In genomic region chr3:42114130-42114529, GRCh38 we compare ENCODE assay signal across 22 cellular contexts. TPM values are rescaled to one million over a fixed set of nuclear protein-coding genes. Genes with fewer than 3 reads are reported as not detected.
DNase-seq lines count a peak whose midpoint lies in the region; TF ChIP-seq lines count a peak whose summit lies in the region.
"Had no signal": no experiment of that assay in that cellular context is flagged by ENCODE, and none has a peak within 500 bp of the region (broad histone marks: within the 10 kb centered on the region; RNA-seq: fewer than 3 reads in every experiment).

No MANE protein-coding gene starts in this region.

- peaks cover 2% of the 10 kb centered on the region for H3K36me3 Mint-ChIP-seq in IgD-negative memory B cell
- H3K36me3 Mint-ChIP-seq in dendritic cell treated with granulocyte-macrophage colony-stimulating factor and Interleukin-4, amounts not matched to agents 40 ng/mL and 50 ng/mL, for 4 days (ENCODE audit: low read depth): no peaks in the 10 kb centered on the region
- H3K36me3 Mint-ChIP-seq: activated naive CD4-positive, alpha-beta T cell treated with anti-CD3 and anti-CD28 coated beads, Interleukin-2, amount 50 U/mL, for 24 hours had no signal

- H4K20me1 ChIP-seq in SK-N-SH (ENCODE audit: insufficient read depth): no peaks in the 10 kb centered on the region

- intact Hi-C loops in dendritic cell treated with granulocyte-macrophage colony-stimulating factor and Interleukin-4, amounts not matched to agents 40 ng/mL and 50 ng/mL, for 4 days (cut with micrococcal nuclease): loop anchor here (2.0 to 10.0 kb wide), 2 partner anchors 79 to 331 kb away; no protein-coding TSS in a partner anchor
- intact Hi-C loops in spleen (cut with DNase I; ENCODE audit: low total_unique reads): no loop called here

- TF ChIP-seq CTCF in spleen (IDR thresholded peaks at IDR 0.05 in 8 of 11, conservative IDR thresholded peaks at IDR 0.05 in 3 of 11) (no peak), SK-N-SH (IDR thresholded peaks at IDR 0.05) (no peak)

- CTCF ChIA-PET in SK-N-SH (lab: Yijun Ruan, JAX): interaction anchor here (0.6 to 9.5 kb wide), 2 partner anchors 77 to 133 kb away, joined by 4 to 261 read pairs; no protein-coding TSS in a partner anchor

- POLR2A ChIA-PET in SK-N-SH (lab: Yijun Ruan, JAX): no interaction called here

- H3K4me1 Mint-ChIP-seq in IgD-negative memory B cell: peaks cover 25 to 30% (median 30%) of the 10 kb centered on the region in 3 donors
- peaks cover 65% of the 10 kb centered on the region for H3K4me1 Mint-ChIP-seq in dendritic cell treated with granulocyte-macrophage colony-stimulating factor and Interleukin-4, amounts not matched to agents 40 ng/mL and 50 ng/mL, for 4 days (ENCODE audit: low read depth)

- H3K27me3 Mint-ChIP-seq in IgD-negative memory B cell: peaks cover 2% of the 10 kb centered on the region
- H3K27me3 Mint-ChIP-seq in dendritic cell treated with granulocyte-macrophage colony-stimulating factor and Interleukin-4, amounts not matched to agents 40 ng/mL and 50 ng/mL, for 4 days: no peaks in the 10 kb centered on the region
- H3K27me3 Mint-ChIP-seq: activated naive CD4-positive, alpha-beta T cell treated with anti-CD3 and anti-CD28 coated beads, Interleukin-2, amount 50 U/mL, for 24 hours; CD4-positive, alpha-beta T cell had no signal

- no peaks in the 10 kb centered on the region for H3K79me2 ChIP-seq in SK-N-SH (ENCODE audit: insufficient read depth)

- H3F3A ChIP-seq in SK-N-SH (replicated peaks; ENCODE audit: insufficient read depth): no peaks in the 10 kb centered on the region

- H3K9me2 ChIP-seq in SK-N-SH: no peaks in the 10 kb centered on the region

- no peaks in the 10 kb centered on the region for H3K9me3 ChIP-seq in spleen
- no peaks in the 10 kb centered on the region for H3K9me3 ChIP-seq in SK-N-SH
- H3K9me3 ChIP-seq: MG63, thyroid gland had no signal

- H2AFZ ChIP-seq in SK-N-SH (ENCODE audit: low read depth): no peak overlapping the region

- peaks cover 23 to 59% (median 53%) of the 10 kb centered on the region in 6 donors for H3K4me1 ChIP-seq in spleen
- peaks cover 0 to 8% of the 10 kb centered on the region in 2 experiments; a peak in 1 of 4 replicates for H3K4me1 ChIP-seq in SK-N-SH (ENCODE audit: control insufficient read depth in 1 of 2, insufficient read depth in 2 of 2, low read depth in 1 of 2, low read length in 1 of 2)

- no peak for TF ChIP-seq RAD21 in SK-N-SH (IDR thresholded peaks at IDR 0.05; ENCODE audit: low read length)

- H3K27ac ChIP-seq in spleen (peak overlapping the region in 5 of 8 donors; percentile 24 to 57 (median 41)), SK-N-SH (ENCODE audit: low read depth in 2 of 2, low read length in 1 of 2) (no peak overlapping the region)
- H3K27ac ChIP-seq: thyroid gland had no signal

- peak; percentile 19 for DNase-seq in NOMO-1 treated with dmso at 0.1 percent for 144 hours (lab: John Stamatoyannopoulos, UW; ENCODE audit: unreplicated experiment)
- no peak for DNase-seq in spleen
- DNase-seq in SK-N-SH: no peak
- DNase-seq in ureter (ENCODE audit: low spot score): no peak
- DNase-seq in NCI-H2107 treated with DMSO at 0.1 percent for 48 hours (lab: John Stamatoyannopoulos, UW; ENCODE audit: unreplicated experiment): no peak
- DNase-seq: activated CD4-positive, alpha-beta T cell treated with anti-CD3 and anti-CD28 coated beads, Interleukin-2, amount 50 U/mL, for 1 hour; aorta; cortex of kidney; mammary epithelial cell; MG63; NCI-H1694; NCI-H2171; NCI-H510A treated with DMSO at 0.1 percent for 48 hours; nucleus accumbens; stimulated activated CD4-positive, alpha-beta T cell treated with anti-CD3 and anti-CD28 coated beads, Interleukin-4, amount 100 ng/mL, for 1 hour; stimulated activated naive CD4-positive, alpha-beta T cell; T-helper 9 cell; thyroid gland had no signal

- no peaks in the 10 kb centered on the region for H3K9me3 Mint-ChIP-seq in IgD-negative memory B cell
- H3K9me3 Mint-ChIP-seq in dendritic cell treated with granulocyte-macrophage colony-stimulating factor and Interleukin-4, amounts not matched to agents 40 ng/mL and 50 ng/mL, for 4 days: no peaks in the 10 kb centered on the region
- H3K9me3 Mint-ChIP-seq: activated naive CD4-positive, alpha-beta T cell treated with anti-CD3 and anti-CD28 coated beads, Interleukin-2, amount 50 U/mL, for 24 hours; CD4-positive, alpha-beta T cell had no signal

- H3K9ac ChIP-seq in SK-N-SH: no peak overlapping the region

- peaks cover 0 to 6% (median 0%) of the 10 kb centered on the region in 6 donors for H3K36me3 ChIP-seq in spleen
- H3K36me3 ChIP-seq in SK-N-SH (replicated peaks in 1 of 2; ENCODE audit: control insufficient read depth in 1 of 2, insufficient read depth in 2 of 2, low read length in 1 of 2): no peaks in the 10 kb centered on the region
- H3K36me3 ChIP-seq: MG63, thyroid gland had no signal

- no peak for TF ChIP-seq EP300 in SK-N-SH (IDR thresholded peaks at IDR 0.05; ENCODE audit: borderline replicate concordance in 1 of 2, low read depth in 1 of 2, low read length in 1 of 2)

- peak overlapping the region; percentile 32 to 91 (median 80) for H3K27ac Mint-ChIP-seq in IgD-negative memory B cell
- H3K27ac Mint-ChIP-seq in dendritic cell treated with granulocyte-macrophage colony-stimulating factor and Interleukin-4, amounts not matched to agents 40 ng/mL and 50 ng/mL, for 4 days: peak overlapping the region; percentile 89
- H3K27ac Mint-ChIP-seq: activated naive CD4-positive, alpha-beta T cell treated with anti-CD3 and anti-CD28 coated beads, Interleukin-2, amount 50 U/mL, for 24 hours; CD4-positive, alpha-beta T cell had no signal

- H3K4me2 ChIP-seq in SK-N-SH: no peak overlapping the region

- H3K4me3 Mint-ChIP-seq in IgD-negative memory B cell: peak overlapping the region; percentile 2 to 19 (median 8)
- peak overlapping the region; percentile 41 for H3K4me3 Mint-ChIP-seq in dendritic cell treated with granulocyte-macrophage colony-stimulating factor and Interleukin-4, amounts not matched to agents 40 ng/mL and 50 ng/mL, for 4 days
- H3K4me3 Mint-ChIP-seq: activated naive CD4-positive, alpha-beta T cell treated with anti-CD3 and anti-CD28 coated beads, Interleukin-2, amount 50 U/mL, for 24 hours; CD4-positive, alpha-beta T cell had no signal

- 37 to 53% (median 44%) methylated on average over 4 of the region's 4 CpGs for WGBS in spleen, 5 donors
- WGBS in SK-N-SH (ENCODE audit: low lambda C conversion rate): 83% methylated on average over 4 of the region's 4 CpGs

- no peak for TF ChIP-seq POLR2A in spleen (IDR thresholded peaks at IDR 0.05)

- H3K4me3 ChIP-seq in spleen (no peak overlapping the region), SK-N-SH (ENCODE audit: low read depth in 2 of 2, low read length in 1 of 2) (no peak overlapping the region)
- H3K4me3 ChIP-seq: MG63, thyroid gland had no signal

- H3K27me3 ChIP-seq in spleen (replicated peaks in 1 of 7) (no peaks in the 10 kb centered on the region), SK-N-SH (ENCODE audit: insufficient read depth) (no peaks in the 10 kb centered on the region)
- H3K27me3 ChIP-seq: MG63, thyroid gland had no signal

TF ChIP-seq in SK-N-SH, 30 proteins besides CTCF, POLR2A, EP300 and RAD21:
- TF ChIP-seq MAX (IDR thresholded peaks at IDR 0.05; ENCODE audit: low read depth) (no peak), RCOR1 (IDR thresholded peaks at IDR 0.05; ENCODE audit: low read length) (no peak)
TF ChIP-seq in SK-N-SH: peak in this region for 0.

RNA-seq across cellular contexts. Expression of gene TRAK1, which starts 23.0 kb away (rescaled TPM):
- polyA plus RNA-seq in IgD-negative memory B cell (24.6 TPM), spleen (10 to 100 TPM; 15.4 to 20.0 (median 17.1) TPM), SK-N-SH (2012; rRNA removed) (11.5 and 12.5 TPM in 2 replicates)
- total RNA-seq in spleen (10 to 100 TPM; 43.5 to 60.0 (median 49.0) TPM), ureter (142 TPM)
- 10.7 and 13.8 TPM in 2 replicates for polyA plus RNA-seq in SK-N-SH (2012; cell fraction: cytosol; rRNA removed)
- polyA plus RNA-seq in SK-N-SH (2012; cell fraction: nucleus; rRNA removed): 12.5 and 13.9 TPM in 2 replicates

Comparison
In these comparisons a context has a peak if more than half of its experiments do, and no peak if none do; other contexts are left out.
1. H3K27ac ChIP-seq: peak in spleen (5 of 8); none in SK-N-SH (0 of 2).